Comparison of ENCODE assay signal across 7 cellular contexts in the genomic region with DNA sequence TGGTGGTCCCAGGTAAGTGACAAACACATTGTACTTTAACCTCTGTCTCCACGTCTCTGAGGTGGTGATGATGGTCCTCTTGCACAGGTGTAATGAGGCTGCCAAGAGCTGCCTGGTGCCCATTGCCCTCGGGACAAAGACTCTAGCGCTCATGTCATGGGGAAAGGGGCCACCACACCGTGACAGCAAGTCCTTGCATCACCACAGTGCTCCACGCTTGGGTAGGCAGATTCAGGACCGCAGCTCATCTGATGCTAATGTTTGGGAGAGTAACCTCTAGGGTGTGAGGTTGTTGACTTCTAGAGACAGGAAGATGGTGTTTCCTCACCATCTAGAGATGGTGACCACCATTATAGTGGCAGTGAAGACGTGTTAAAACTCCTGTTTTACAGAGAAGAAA.
"Had no signal": no experiment of that assay in that cellular context is flagged by ENCODE, and none has a peak within 500 bp of the region (broad histone marks: within the 10 kb centered on the region; RNA-seq: fewer than 3 reads in every experiment).

No MANE protein-coding gene starts in this region.

- DNase-seq: GDM1, GF-D8 had no signal

- H3K4me3 ChIP-seq: GM12878 had no signal

- ATAC-seq: GM12878 had no signal

- FAIRE-seq: G401.6, GM12878, GM12891, GM12892, GM18507 had no signal
